ENCODE assay signal across 12 cellular contexts in the genomic region with DNA sequence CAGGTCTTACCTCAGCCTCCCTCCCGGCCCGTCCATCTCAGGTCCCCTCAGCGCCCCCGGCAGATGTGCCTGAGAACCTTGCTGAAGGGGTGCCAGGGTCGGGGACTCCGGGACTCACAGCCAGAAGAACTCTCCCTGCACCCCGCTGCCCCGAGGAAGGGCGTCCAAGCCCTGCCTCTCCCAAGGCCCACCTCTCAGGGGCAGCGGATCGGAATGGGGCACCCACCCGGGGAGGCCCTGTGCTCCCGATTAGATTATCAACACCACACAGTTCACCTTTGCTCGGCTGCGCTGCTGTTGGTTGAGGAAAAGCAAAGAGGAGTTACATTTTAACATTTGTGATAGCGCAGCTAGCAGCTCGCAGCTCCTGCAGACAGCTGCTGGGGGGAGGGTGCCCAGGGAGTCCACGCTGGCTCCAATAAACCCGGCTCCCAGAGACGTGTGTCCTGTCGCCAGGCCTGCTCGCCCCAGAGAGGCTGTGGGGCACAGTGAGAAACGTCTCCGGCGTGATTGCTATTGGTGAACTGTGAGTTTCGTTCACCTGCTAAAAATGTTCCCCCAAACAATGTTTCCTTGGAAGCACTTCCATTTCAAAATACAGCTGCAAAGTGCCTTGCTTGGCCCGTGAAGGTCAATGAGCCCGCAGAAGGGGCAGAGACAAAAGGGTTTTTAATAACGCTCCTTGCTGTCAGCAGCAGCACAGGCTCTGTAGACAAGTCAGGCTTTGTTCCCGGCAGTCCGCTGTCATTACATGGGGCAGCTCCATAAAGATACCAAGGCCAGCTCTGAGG. TPM values are rescaled to one million over a fixed set of nuclear protein-coding genes. Genes with fewer than 3 reads are reported as not detected.
A peak's percentile ranks its signal among the peaks of the same experiment; 100 is the strongest.
DNase-seq lines count a peak whose midpoint lies in the region; ATAC-seq and TF ChIP-seq lines count a peak whose summit lies in the region.
"Had no signal": no experiment of that assay in that cellular context is flagged by ENCODE, and none has a peak within 500 bp of the region (broad histone marks: within the 10 kb centered on the region; RNA-seq: fewer than 3 reads in every experiment).

No MANE protein-coding gene starts in this region.

- H2BK12ac ChIP-seq in H9 (ENCODE audit: insufficient read length, low read depth, low read length): no peak overlapping the region

- TF ChIP-seq POLR2A in body of pancreas (IDR thresholded peaks at IDR 0.05): peak; percentile 10 to 66 (median 63)

- H2BK20ac ChIP-seq in H9 (ENCODE audit: low read depth, low read length, poor library complexity, severe bottlenecking): no peak overlapping the region

- no peak overlapping the region for H3K4me3 ChIP-seq in body of pancreas

- no peaks in the 10 kb centered on the region for H3K9me3 Mint-ChIP-seq in H9
- H3K9me3 Mint-ChIP-seq in effector memory CD8-positive, alpha-beta T cell: no peaks in the 10 kb centered on the region

- no peak for TF ChIP-seq CTCF in H9 (conservative IDR thresholded peaks at IDR 0.05)
- TF ChIP-seq CTCF in body of pancreas (IDR thresholded peaks at IDR 0.05): no peak

- H3K36me3 ChIP-seq in body of pancreas (replicated peaks in 1 of 2; ENCODE audit: insufficient read depth in 1 of 2, low read depth in 2 of 2): no peaks in the 10 kb centered on the region

- H3K27ac ChIP-seq in H9 (ENCODE audit: insufficient read length, low read depth, low read length) (no peak overlapping the region), body of pancreas (peak overlapping the region; percentile 90 to 92 (median 92)), layer of hippocampus (ENCODE audit: low read depth, low read length) (peak overlapping the region; percentile 76)

- no peak overlapping the region for H4K8ac ChIP-seq in H9 (replicated peaks; ENCODE audit: insufficient read length, low read depth, low read length)

- H3K18ac ChIP-seq in H9 (ENCODE audit: insufficient read length, low read depth, low read length): no peak overlapping the region

- H3K9me3 ChIP-seq in H9 (ENCODE audit: control insufficient read depth, low read depth, low read length) (no peaks in the 10 kb centered on the region), body of pancreas (no peaks in the 10 kb centered on the region)

- no peak overlapping the region for H2BK5ac ChIP-seq in H9 (ENCODE audit: insufficient read length, low read length)

- no peak overlapping the region for H3K4ac ChIP-seq in H9 (ENCODE audit: low read depth, low read length)

- intact Hi-C loops in body of pancreas (cut with DNase I): no loop called here

- H3K23ac ChIP-seq in H9 (ENCODE audit: insufficient read length, low read depth, low read length): no peak overlapping the region

- H3K14ac ChIP-seq in H9 (ENCODE audit: insufficient read depth, low read length): no peak overlapping the region

- H3T11ph ChIP-seq in H9 (ENCODE audit: low read length): no peak overlapping the region

- DNase-seq in H9 (no peak), body of pancreas (peak; percentile 63 to 82 (median 78)), pons (ENCODE audit: low spot score) (peak; percentile 96), NK-92 (lab: John Stamatoyannopoulos, UW; ENCODE audit: unreplicated experiment) (no peak), dermis blood vessel endothelial cell (no peak)
- DNase-seq in effector memory CD8-positive, alpha-beta T cell: no peak
- DNase-seq: amniotic stem cell, NCI-H1436 treated with DMSO at 0.1 percent for 48 hours had no signal

- H3K79me1 ChIP-seq in H9 (ENCODE audit: insufficient read depth, low read depth, low read length, poor library complexity, severe bottlenecking): no peaks in the 10 kb centered on the region

- peak overlapping the region in 2 of 3 experiments; percentile 20 to 27; a peak in 1 of 7 replicates for H3K27ac Mint-ChIP-seq in H9
- no peak overlapping the region for H3K27ac Mint-ChIP-seq in effector memory CD8-positive, alpha-beta T cell
- H3K27ac Mint-ChIP-seq: T-helper 17 cell had no signal

- H3K4me1 ChIP-seq in H9 (ENCODE audit: insufficient read depth, low read length) (no peaks in the 10 kb centered on the region), body of pancreas (peaks cover 72% of the 10 kb centered on the region)

- H3K23me2 ChIP-seq in H9 (ENCODE audit: insufficient read length, low read depth, low read length, poor library complexity, severe bottlenecking): no peaks in the 10 kb centered on the region

- WGBS in H9 (ENCODE audit: extremely low coverage, insufficient read length, low lambda C conversion rate): no CpG with 5 or more reads among the region's 31 CpGs
- 8 to 17% methylated on average over 7 to 31 of the region's 31 CpGs for WGBS in body of pancreas, 2 donors

- H3K4me3 Mint-ChIP-seq in H9: no peak overlapping the region
- H3K4me3 Mint-ChIP-seq in effector memory CD8-positive, alpha-beta T cell: no peak overlapping the region
- H3K4me3 Mint-ChIP-seq: T-helper 17 cell had no signal

- no peak overlapping the region for H4K5ac ChIP-seq in H9 (ENCODE audit: insufficient read length, low read depth, low read length)

- no peaks in the 10 kb centered on the region for H3K36me3 Mint-ChIP-seq in H9 (ENCODE audit: insufficient read depth in 1 of 3, low read depth in 3 of 3)
- peaks cover 3% of the 10 kb centered on the region for H3K36me3 Mint-ChIP-seq in effector memory CD8-positive, alpha-beta T cell (ENCODE audit: insufficient read depth)

- H4K91ac ChIP-seq in H9 (ENCODE audit: insufficient read length, low read depth, low read length): no peak overlapping the region

- H3K4me1 Mint-ChIP-seq in H9: peaks cover 5% of the 10 kb centered on the region in 2 experiments; a peak in 2 of 4 replicates
- H3K4me1 Mint-ChIP-seq in effector memory CD8-positive, alpha-beta T cell (ENCODE audit: low read depth in 2 of 2): no peaks in the 10 kb centered on the region
- H3K4me1 Mint-ChIP-seq: T-helper 17 cell had no signal

- H3K27me3 ChIP-seq in H9 (ENCODE audit: insufficient read depth, low read length): no peaks in the 10 kb centered on the region
- no peaks in the 10 kb centered on the region for H3K27me3 ChIP-seq in body of pancreas
- H3K27me3 ChIP-seq in layer of hippocampus (ENCODE audit: control insufficient read depth, insufficient read depth, low read length): peaks cover 2% of the 10 kb centered on the region

- H2BK15ac ChIP-seq in H9 (ENCODE audit: low read depth, low read length): no peak overlapping the region

- ATAC-seq in body of pancreas (peak; percentile 45), GM18873 (IDR thresholded peaks at IDR 0.05; ENCODE audit: low FRiP score, unreplicated experiment) (no peak)
- ATAC-seq in effector memory CD8-positive, alpha-beta T cell (replicated peaks): no peak
- ATAC-seq: T-helper 17 cell had no signal

- H2AFZ ChIP-seq in H9 (ENCODE audit: low read length): no peak overlapping the region

- H2BK120ac ChIP-seq in H9 (ENCODE audit: low read depth, low read length, poor library complexity, severe bottlenecking): no peak overlapping the region

- no peaks in the 10 kb centered on the region for H3K79me2 ChIP-seq in H9 (ENCODE audit: insufficient read depth, low read length)

- H2AK5ac ChIP-seq in H9 (ENCODE audit: insufficient read length, low read length): no peak overlapping the region

- no peak overlapping the region for H3K9ac ChIP-seq in H9 (ENCODE audit: extremely low read depth, insufficient read length, low read length)

- no peaks in the 10 kb centered on the region; the same call in 1 of the 2 replicates for H3K27me3 Mint-ChIP-seq in H9 (ENCODE audit: low read depth)
- peaks cover 8 to 46% of the 10 kb centered on the region in 2 donors for H3K27me3 Mint-ChIP-seq in effector memory CD8-positive, alpha-beta T cell

- H3K4me2 ChIP-seq in H9 (ENCODE audit: insufficient read depth, insufficient read length, low read length): no peak overlapping the region

- no peak overlapping the region for H3K56ac ChIP-seq in H9 (ENCODE audit: insufficient read length, low read depth, low read length)

- no peaks in the 10 kb centered on the region for H4K20me1 ChIP-seq in H9 (ENCODE audit: control insufficient read depth, insufficient read depth, insufficient read length)

RNA-seq across cellular contexts. Expression of a gene that starts 18.6 kb away (rescaled TPM):
- total RNA-seq in H9 (2021): not detected in 2 replicates
- total RNA-seq in body of pancreas: 1 to 10 TPM in 1 of 2 donors, under 1 TPM in 1; 0.66 to 1.3 TPM
- not detected in 2 replicates for total RNA-seq in dermis blood vessel endothelial cell
- total RNA-seq: T-helper 17 cell, ureter had no signal

RNA-seq across cellular contexts. Expression of a gene that starts 42.4 kb away (rescaled TPM):
- not detected in 2 replicates for total RNA-seq in H9 (2021)
- total RNA-seq in body of pancreas: not detected
- total RNA-seq in dermis blood vessel endothelial cell: not detected in 2 replicates
- total RNA-seq: T-helper 17 cell, ureter had no signal

Comparison
In these comparisons a context has a peak if more than half of its experiments do, and no peak if none do; other contexts are left out.
1. DNase-seq: peak in body of pancreas (4 of 4) and pons (single experiment); none in H9 (single experiment), NK-92 (single experiment), effector memory CD8-positive, alpha-beta T cell (0 of 3) and dermis blood vessel endothelial cell (single experiment).
2. H3K27ac Mint-ChIP-seq: peak in H9 (2 of 3); none in effector memory CD8-positive, alpha-beta T cell (0 of 2).